33 cellular contexts compared by ENCODE assay signal in genomic region chr11:1456166-1456565, GRCh38.
"Had no signal": no experiment of that assay in that cellular context is flagged by ENCODE, and none has a peak within 500 bp of the region (broad histone marks: within the 10 kb centered on the region; RNA-seq: fewer than 3 reads in every experiment).

No MANE protein-coding gene starts in this region.

- H3K4me2 ChIP-seq: PC-9 had no signal

- H3K4me3 ChIP-seq: PC-9, SJCRH30, SK-N-MC had no signal

- H3K27ac Mint-ChIP-seq: activated CD4-positive, alpha-beta T cell treated with anti-CD3 and anti-CD28 coated beads for 36 hours; activated CD4-positive, alpha-beta T cell treated with anti-CD3 and anti-CD28 coated beads, Interleukin-2, amount 10 ng/mL, durations not matched to agents 7 days and 5 days; activated CD8-positive, alpha-beta T cell treated with anti-CD3 and anti-CD28 coated beads, Interleukin-2, amount 10 ng/mL, durations not matched to agents 7 days and 5 days; activated naive CD4-positive, alpha-beta T cell treated with anti-CD3 and anti-CD28 coated beads for 36 hours; activated naive CD4-positive, alpha-beta T cell treated with anti-CD3 and anti-CD28 coated beads, Interleukin-2, amount 50 U/mL, for 72 hours; activated T-helper 1 cell treated with anti-CD3 and anti-CD28 coated beads, Interleukin-12 subunit alpha, Interleukin-12 subunit beta, Interleukin-2, Interleukin-4 antibody, amounts not matched to agents 30 ng/mL and 10 ng/mL and 1 ng/mL, durations not matched to agents 14 hours and 24 hours and 36 hours; brain; WTC11 had no signal

- H3K27ac ChIP-seq: PC-9, SJCRH30, SK-N-MC had no signal

- DNase-seq: activated CD4-positive, alpha-beta T cell treated with anti-CD3 and anti-CD28 coated beads for 36 hours; activated CD4-positive, alpha-beta T cell treated with anti-CD3 and anti-CD28 coated beads, Interleukin-2, amount 10 ng/mL, durations not matched to agents 7 days and 5 days; activated CD4-positive, alpha-beta T cell treated with anti-CD3 and anti-CD28 coated beads, Interleukin-2, amount 50 U/mL, for 48 hours; activated CD8-positive, alpha-beta T cell treated with anti-CD3 and anti-CD28 coated beads, Interleukin-2, amount 10 ng/mL, durations not matched to agents 7 days and 5 days; activated gamma-delta T cell treated with Interleukin-2 at 50 U/mL for 16 hours; activated naive CD4-positive, alpha-beta T cell treated with anti-CD3 and anti-CD28 coated beads for 36 hours; activated T-cell treated with anti-CD3 and anti-CD28 coated beads, Interleukin-2, amount 50 U/mL, for 4 hours; anterior cingulate cortex; caudate nucleus; cerebellar nuclear complex; Karpas-422; KBM-7; NCI-H1048; NCI-H1105 treated with DMSO at 0.1 percent for 48 hours; NCI-H1436 treated with DMSO at 0.1 percent for 48 hours; NCI-H1694 treated with DMSO at 0.1 percent for 48 hours; NCI-H2029; NCI-H2107; NCI-H2171; NCI-H510A; NCI-H526; NCI-H748 treated with DMSO at 0.1 percent for 48 hours; NK-92 treated with Interleukin-12 subunit alpha and Interleukin-12 subunit beta, amount 100 ng/mL, for 24 hours; PC-9; SHP77; SJCRH30; T1000 had no signal

- ATAC-seq: activated CD4-positive, alpha-beta T cell treated with anti-CD3 and anti-CD28 coated beads for 36 hours; activated CD4-positive, CD25-positive, alpha-beta regulatory T cell treated with anti-CD3 and anti-CD28 coated beads, Interleukin-2, amount 50 U/mL, for 24 hours; activated CD8-positive, alpha-beta T cell treated with anti-CD3 and anti-CD28 coated beads, Interleukin-2, amount 10 ng/mL, durations not matched to agents 7 days and 5 days; activated naive CD4-positive, alpha-beta T cell treated with anti-CD3 and anti-CD28 coated beads, Interleukin-2, amount 50 U/mL, for 72 hours; activated T-cell treated with anti-CD3 and anti-CD28 coated beads, Interleukin-2, amount 50 U/mL, for 4 hours; WTC11 had no signal

- H3K27me3 ChIP-seq: SJCRH30 had no signal

- H3K9me3 Mint-ChIP-seq: activated CD4-positive, alpha-beta T cell treated with anti-CD3 and anti-CD28 coated beads, Interleukin-2, amount 10 ng/mL, durations not matched to agents 7 days and 5 days; activated naive CD4-positive, alpha-beta T cell treated with anti-CD3 and anti-CD28 coated beads for 36 hours; activated naive CD4-positive, alpha-beta T cell treated with anti-CD3 and anti-CD28 coated beads, Interleukin-2, amount 50 U/mL, for 72 hours; activated T-cell treated with anti-CD3 and anti-CD28 coated beads, Interleukin-2, amount 50 U/mL, for 4 hours; activated T-helper 1 cell treated with anti-CD3 and anti-CD28 coated beads, Interleukin-12 subunit alpha, Interleukin-12 subunit beta, Interleukin-2, Interleukin-4 antibody, amounts not matched to agents 30 ng/mL and 10 ng/mL and 1 ng/mL, durations not matched to agents 14 hours and 24 hours and 36 hours; brain; WTC11 had no signal

- H3K27me3 Mint-ChIP-seq: activated CD4-positive, alpha-beta T cell treated with anti-CD3 and anti-CD28 coated beads for 36 hours; activated CD4-positive, alpha-beta T cell treated with anti-CD3 and anti-CD28 coated beads, Interleukin-2, amount 10 ng/mL, durations not matched to agents 7 days and 5 days; brain had no signal

- H3K36me3 ChIP-seq: SJCRH30 had no signal

- H3K36me3 Mint-ChIP-seq: activated naive CD4-positive, alpha-beta T cell treated with anti-CD3 and anti-CD28 coated beads, Interleukin-2, amount 50 U/mL, for 72 hours; brain; WTC11 had no signal

- H3K4me3 Mint-ChIP-seq: activated CD4-positive, alpha-beta T cell treated with anti-CD3 and anti-CD28 coated beads for 36 hours; activated CD4-positive, alpha-beta T cell treated with anti-CD3 and anti-CD28 coated beads, Interleukin-2, amount 10 ng/mL, durations not matched to agents 7 days and 5 days; activated CD8-positive, alpha-beta T cell treated with anti-CD3 and anti-CD28 coated beads, Interleukin-2, amount 10 ng/mL, durations not matched to agents 7 days and 5 days; activated naive CD4-positive, alpha-beta T cell treated with anti-CD3 and anti-CD28 coated beads for 36 hours; activated T-cell treated with anti-CD3 and anti-CD28 coated beads, Interleukin-2, amount 50 U/mL, for 4 hours; activated T-helper 1 cell treated with anti-CD3 and anti-CD28 coated beads, Interleukin-12 subunit alpha, Interleukin-12 subunit beta, Interleukin-2, Interleukin-4 antibody, amounts not matched to agents 30 ng/mL and 10 ng/mL and 1 ng/mL, durations not matched to agents 14 hours and 24 hours and 36 hours; brain; WTC11 had no signal

- H3K4me1 ChIP-seq: SJCRH30 had no signal

- H3K9me3 ChIP-seq: SJCRH30 had no signal

- H3K4me1 Mint-ChIP-seq: activated CD4-positive, alpha-beta T cell treated with anti-CD3 and anti-CD28 coated beads for 36 hours; activated CD4-positive, alpha-beta T cell treated with anti-CD3 and anti-CD28 coated beads, Interleukin-2, amount 10 ng/mL, durations not matched to agents 7 days and 5 days; WTC11 had no signal
